ENCODE assay signal across 8 cellular contexts in the genomic region with DNA sequence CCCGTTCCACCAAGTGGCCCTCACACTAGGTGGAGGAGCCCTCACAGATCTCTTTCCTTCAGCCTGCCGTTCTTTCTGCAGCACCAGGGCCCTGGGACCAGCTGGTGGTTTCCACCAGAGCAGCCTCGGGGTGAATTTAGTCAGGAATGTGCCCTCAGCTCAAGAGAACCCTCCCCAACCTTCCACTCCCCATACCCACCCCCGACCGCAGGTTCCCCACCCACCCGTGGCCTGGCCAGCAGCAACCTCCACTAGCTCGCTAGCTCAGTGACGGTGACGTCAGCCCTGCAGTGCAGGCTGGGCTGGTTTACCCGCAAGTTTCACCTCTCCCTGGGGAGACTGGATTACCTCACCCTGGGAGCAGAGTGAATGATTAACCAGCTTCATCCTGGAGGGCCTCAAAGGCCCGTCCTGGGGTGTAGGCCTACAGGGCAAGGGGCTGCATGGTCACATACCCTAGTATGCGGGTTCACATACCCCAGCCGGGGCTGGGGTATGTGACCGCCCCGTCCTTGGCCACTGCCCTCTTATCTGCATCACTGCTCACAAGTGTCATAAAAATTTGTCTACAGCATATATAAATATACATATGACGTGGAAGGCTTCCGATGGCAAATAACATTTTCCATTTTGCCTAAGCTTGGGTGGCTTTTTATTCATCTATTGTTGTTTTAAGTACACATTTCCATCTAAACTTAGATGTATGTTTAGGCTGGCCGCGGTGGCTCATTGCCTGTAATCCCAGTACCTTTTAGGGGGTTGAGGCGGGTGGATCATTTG. TPM values are rescaled to one million over a fixed set of nuclear protein-coding genes. Genes with fewer than 3 reads are reported as not detected.
DNase-seq lines count a peak whose midpoint lies in the region; ATAC-seq and TF ChIP-seq lines count a peak whose summit lies in the region.

No MANE protein-coding gene starts in this region.

- H3K9me3 Mint-ChIP-seq in CD4-positive, alpha-beta T cell: no peaks in the 10 kb centered on the region

- CTCF ChIA-PET in CD4-positive, alpha-beta T cell (lab: Charles Lee): no interaction called here

- no peaks in the 10 kb centered on the region for H3K27me3 ChIP-seq in smooth muscle cell (ENCODE audit: low read depth)
- H3K27me3 ChIP-seq in CD4-positive, alpha-beta T cell (ENCODE audit: control insufficient read depth, insufficient read depth, low read length): no peaks in the 10 kb centered on the region

- DNase-seq in COLO668 (lab: John Stamatoyannopoulos, UW; ENCODE audit: unreplicated experiment) (peak; percentile 98), SK-N-DZ (ENCODE audit: low spot score) (peak; percentile 46), cardiac septum (ENCODE audit: low spot score) (peak; percentile 81), smooth muscle cell (lab: John Stamatoyannopoulos, UW; ENCODE audit: unreplicated experiment) (peak; percentile 40), nucleus accumbens (lab: John Stamatoyannopoulos, UW) (no peak)
- DNase-seq in CD4-positive, alpha-beta T cell: no peak

- H3K36me3 ChIP-seq in smooth muscle cell (ENCODE audit: low read depth): no peaks in the 10 kb centered on the region

- H3K9ac ChIP-seq in smooth muscle cell (ENCODE audit: low read depth): peak overlapping the region; percentile 38

- H3K4me1 Mint-ChIP-seq in CD4-positive, alpha-beta T cell (ENCODE audit: low read depth): no peaks in the 10 kb centered on the region

- peak overlapping the region; percentile 74 for H3K4me2 ChIP-seq in smooth muscle cell

- peak overlapping the region; percentile 76 for H3K27ac ChIP-seq in smooth muscle cell (ENCODE audit: low read depth)
- no peak overlapping the region for H3K27ac ChIP-seq in CD4-positive, alpha-beta T cell (ENCODE audit: low read depth, low read length)

- no peak overlapping the region for H3K4me3 Mint-ChIP-seq in CD4-positive, alpha-beta T cell

- TF ChIP-seq CTCF in smooth muscle cell (IDR thresholded peaks at IDR 0.05; ENCODE audit: borderline replicate concordance, insufficient read depth, poor library complexity, severe bottlenecking): no peak
- no peak for TF ChIP-seq CTCF in CD4-positive, alpha-beta T cell (IDR thresholded peaks at IDR 0.05)

- H3K27ac Mint-ChIP-seq in CD4-positive, alpha-beta T cell: no peak overlapping the region

- ATAC-seq in HG02763 (IDR thresholded peaks at IDR 0.05; ENCODE audit: unreplicated experiment): peak; percentile 68
- no peak for ATAC-seq in CD4-positive, alpha-beta T cell (ENCODE audit: poor library complexity)
- ATAC-seq in HG03045 (IDR thresholded peaks at IDR 0.05; ENCODE audit: unreplicated experiment): no peak

- WGBS in smooth muscle cell (ENCODE audit: low lambda C conversion rate): 33% methylated on average over 18 of the region's 20 CpGs

- H3K36me3 Mint-ChIP-seq in CD4-positive, alpha-beta T cell (ENCODE audit: low read depth): no peaks in the 10 kb centered on the region

- no peaks in the 10 kb centered on the region for H3K79me2 ChIP-seq in smooth muscle cell (ENCODE audit: low read depth)

- no peak overlapping the region for H3K4me3 ChIP-seq in smooth muscle cell

- H4K20me1 ChIP-seq in smooth muscle cell (ENCODE audit: low read depth): no peaks in the 10 kb centered on the region

- H3K27me3 Mint-ChIP-seq in CD4-positive, alpha-beta T cell: no peaks in the 10 kb centered on the region

- H3K4me1 ChIP-seq in smooth muscle cell (ENCODE audit: low read depth): no peaks in the 10 kb centered on the region

- no peaks in the 10 kb centered on the region for H3F3A ChIP-seq in smooth muscle cell (ENCODE audit: low read depth)

- no peak overlapping the region for H2AFZ ChIP-seq in smooth muscle cell (ENCODE audit: low read depth)

- H3K9me3 ChIP-seq in smooth muscle cell (replicated peaks; ENCODE audit: low read depth): no peaks in the 10 kb centered on the region
- no peaks in the 10 kb centered on the region for H3K9me3 ChIP-seq in CD4-positive, alpha-beta T cell (ENCODE audit: control insufficient read depth, low read length)

- intact Hi-C loops in cardiac septum (cut with DNase I): loop anchor here (5.0 kb wide), 1 partner anchor 52 kb away; no protein-coding TSS in a partner anchor
- intact Hi-C loops in CD4-positive, alpha-beta T cell (cut with DNase I, micrococcal nuclease): no loop called here

- POLR2A ChIA-PET in CD4-positive, alpha-beta T cell (lab: Charles Lee): no interaction called here

RNA-seq across cellular contexts. Expression of gene ELF3, which starts 24.5 kb away (rescaled TPM):
- not detected in 2 replicates for polyA plus RNA-seq in SK-N-DZ (2014; cell fraction: cytosol; rRNA removed)
- polyA plus RNA-seq in SK-N-DZ (2014; cell fraction: nucleus; rRNA removed): 0.23 TPM in 1 of 2 replicates, not detected in the other
- total RNA-seq in cardiac septum (2.0 TPM), smooth muscle cell (2.0 and 5.2 TPM in 2 replicates)
- polyA plus RNA-seq in smooth muscle cell: 0.96 and 9.6 TPM in 2 replicates
- 1 to 10 TPM; 2.0 to 2.7 TPM for total RNA-seq in CD4-positive, alpha-beta T cell

RNA-seq across cellular contexts. Expression of gene RNPEP, which starts 52.4 kb away (rescaled TPM):
- 35.3 and 38.0 TPM in 2 replicates for polyA plus RNA-seq in SK-N-DZ (2014; cell fraction: cytosol; rRNA removed)
- polyA plus RNA-seq in SK-N-DZ (2014; cell fraction: nucleus; rRNA removed): 25.0 and 37.3 TPM in 2 replicates
- total RNA-seq in cardiac septum (17.4 TPM), smooth muscle cell (50.6 and 53.4 TPM in 2 replicates)
- polyA plus RNA-seq in smooth muscle cell: 59.0 and 70.9 TPM in 2 replicates
- 10 to 100 TPM; 19.9 to 20.8 TPM for total RNA-seq in CD4-positive, alpha-beta T cell

Comparison
In these comparisons a context has a peak if more than half of its experiments do, and no peak if none do; other contexts are left out.
1. DNase-seq: peak in COLO668 (single experiment), SK-N-DZ (single experiment), cardiac septum (single experiment) and smooth muscle cell (single experiment); none in CD4-positive, alpha-beta T cell (0 of 10) and nucleus accumbens (0 of 56).